In the genomic region with DNA sequence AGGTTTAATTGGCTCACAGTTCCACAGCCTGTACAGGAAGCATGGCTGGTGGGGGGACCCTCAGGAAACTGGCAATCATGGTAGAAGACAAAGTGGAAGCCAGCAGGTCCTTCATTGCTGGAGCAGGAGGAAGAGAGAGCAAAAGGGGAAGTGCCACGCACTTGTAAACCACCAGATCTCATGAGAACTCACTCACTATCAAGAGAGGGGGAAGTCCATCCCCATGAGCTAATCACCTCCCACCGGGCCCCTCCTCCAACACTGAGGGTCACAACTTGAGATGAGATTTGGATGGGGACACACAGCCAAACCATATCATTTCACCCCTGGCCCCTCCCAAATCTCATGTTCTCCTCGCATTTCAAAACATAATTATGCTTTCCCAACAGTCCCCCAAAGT, we compare ENCODE assay signal across 11 cellular contexts.
DNase-seq lines count a peak whose midpoint lies in the region; ATAC-seq and TF ChIP-seq lines count a peak whose summit lies in the region.
"Had no signal": no experiment of that assay in that cellular context is flagged by ENCODE, and none has a peak within 500 bp of the region (broad histone marks: within the 10 kb centered on the region; RNA-seq: fewer than 3 reads in every experiment).

No MANE protein-coding gene starts in this region.

- no TSS peak for BruUV-seq in Caco-2 (replicated peaks; lab: Mats Ljungman, UMichigan)

- TF ChIP-seq CTCF in GM12865 (IDR thresholded peaks at IDR 0.05; ENCODE audit: insufficient read depth, low read depth, low read length, missing control alignments) (no peak), Caco-2 (IDR thresholded peaks at IDR 0.05; ENCODE audit: insufficient read depth in 1 of 2, low read depth in 1 of 2, low read length in 1 of 2, severe bottlenecking in 1 of 2, unreplicated experiment in 1 of 2) (no peak)

- CTCF ChIA-PET in Caco-2 (lab: Charles Lee): no interaction called here

- peaks cover 6% of the 10 kb centered on the region for H3K27me3 Mint-ChIP-seq in dendritic cell treated with granulocyte-macrophage colony-stimulating factor and Interleukin-4, amounts not matched to agents 40 ng/mL and 50 ng/mL, for 4 days
- H3K27me3 Mint-ChIP-seq in Caco-2 (ENCODE audit: insufficient read depth, unreplicated experiment): peaks cover 2% of the 10 kb centered on the region
- H3K27me3 Mint-ChIP-seq: CD4-positive, CD25-positive, alpha-beta regulatory T cell had no signal

- no peak overlapping the region for H3K4me3 Mint-ChIP-seq in dendritic cell treated with granulocyte-macrophage colony-stimulating factor and Interleukin-4, amounts not matched to agents 40 ng/mL and 50 ng/mL, for 4 days
- no peak overlapping the region for H3K4me3 Mint-ChIP-seq in Caco-2 (ENCODE audit: unreplicated experiment)
- H3K4me3 Mint-ChIP-seq: CD4-positive, CD25-positive, alpha-beta regulatory T cell; nephron had no signal

- POLR2A ChIA-PET in Caco-2 (lab: Charles Lee): no interaction called here

- no peaks in the 10 kb centered on the region for H3K36me3 ChIP-seq in Caco-2 (ENCODE audit: control insufficient read depth, insufficient read depth, low read length)

- intact Hi-C loops in dendritic cell treated with granulocyte-macrophage colony-stimulating factor and Interleukin-4, amounts not matched to agents 40 ng/mL and 50 ng/mL, for 4 days (cut with micrococcal nuclease): no loop called here
- intact Hi-C loops in Caco-2 (cut with micrococcal nuclease; ENCODE audit: unreplicated experiment): no loop called here

- peak overlapping the region; percentile 88 for H3K27ac Mint-ChIP-seq in dendritic cell treated with granulocyte-macrophage colony-stimulating factor and Interleukin-4, amounts not matched to agents 40 ng/mL and 50 ng/mL, for 4 days
- no peak overlapping the region for H3K27ac Mint-ChIP-seq in Caco-2 (ENCODE audit: unreplicated experiment)
- H3K27ac Mint-ChIP-seq: CD4-positive, CD25-positive, alpha-beta regulatory T cell; nephron had no signal

- peaks cover 17% of the 10 kb centered on the region for H3K36me3 Mint-ChIP-seq in dendritic cell treated with granulocyte-macrophage colony-stimulating factor and Interleukin-4, amounts not matched to agents 40 ng/mL and 50 ng/mL, for 4 days (ENCODE audit: low read depth)
- no peaks in the 10 kb centered on the region for H3K36me3 Mint-ChIP-seq in Caco-2 (ENCODE audit: insufficient read depth, unreplicated experiment)
- H3K36me3 Mint-ChIP-seq: CD4-positive, CD25-positive, alpha-beta regulatory T cell had no signal

- H3K9me3 Mint-ChIP-seq in dendritic cell treated with granulocyte-macrophage colony-stimulating factor and Interleukin-4, amounts not matched to agents 40 ng/mL and 50 ng/mL, for 4 days: peaks cover 21% of the 10 kb centered on the region
- no peaks in the 10 kb centered on the region for H3K9me3 Mint-ChIP-seq in Caco-2 (ENCODE audit: unreplicated experiment)
- H3K9me3 Mint-ChIP-seq: nephron had no signal

- no peaks in the 10 kb centered on the region for H3K4me1 ChIP-seq in Caco-2

- ATAC-seq in GM21723 (IDR thresholded peaks at IDR 0.05; ENCODE audit: unreplicated experiment) (peak; percentile 67), HG03565 (IDR thresholded peaks at IDR 0.05; ENCODE audit: unreplicated experiment) (peak; percentile 94)

- peak; percentile 22 for DNase-seq in GM12865 (ENCODE audit: low read depth)
- no peak for DNase-seq in cortex of kidney (lab: John Stamatoyannopoulos, UW)
- no peak for DNase-seq in NCI-H446 (lab: John Stamatoyannopoulos, UW)
- no peak for DNase-seq in Caco-2
- DNase-seq in activated CD4-positive, alpha-beta T cell treated with anti-CD3 and anti-CD28 coated beads for 48 hours: no peak
- DNase-seq: amniotic stem cell; CD4-positive, CD25-positive, alpha-beta regulatory T cell had no signal

- H3K27me3 ChIP-seq in Caco-2 (replicated peaks; ENCODE audit: control insufficient read depth, insufficient read depth, low read length): no peaks in the 10 kb centered on the region

- H3K4me3 ChIP-seq in GM12865 (ENCODE audit: low read depth, low read length) (no peak overlapping the region), Caco-2 (ENCODE audit: low read depth, low read length) (no peak overlapping the region)

- no peaks in the 10 kb centered on the region for H3K9me3 ChIP-seq in Caco-2

- H3K4me1 Mint-ChIP-seq in dendritic cell treated with granulocyte-macrophage colony-stimulating factor and Interleukin-4, amounts not matched to agents 40 ng/mL and 50 ng/mL, for 4 days (ENCODE audit: low read depth): peaks cover 39% of the 10 kb centered on the region
- no peaks in the 10 kb centered on the region for H3K4me1 Mint-ChIP-seq in Caco-2 (ENCODE audit: low read depth, unreplicated experiment)
- H3K4me1 Mint-ChIP-seq: CD4-positive, CD25-positive, alpha-beta regulatory T cell; nephron had no signal
